ENCODE assay signal across 11 cellular contexts in the genomic region with DNA sequence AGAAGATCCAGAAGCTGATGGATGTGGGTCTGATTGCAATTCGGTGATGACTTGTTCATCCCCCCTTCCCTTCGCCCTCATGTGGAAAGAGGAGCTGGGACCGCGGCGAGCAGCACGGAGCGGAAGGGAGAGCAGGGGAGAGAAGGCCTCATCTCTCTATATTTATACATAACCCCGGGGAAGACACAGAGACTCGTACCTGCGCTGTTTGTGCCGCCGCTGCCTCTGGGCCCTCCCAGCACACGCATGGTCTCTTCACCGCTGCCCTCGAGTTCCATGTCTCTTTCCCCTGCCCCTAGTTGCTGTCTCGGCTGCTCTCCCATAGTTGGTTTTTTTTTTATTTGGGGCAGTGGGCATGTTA. TPM values are rescaled to one million over a fixed set of nuclear protein-coding genes. Genes with fewer than 3 reads are reported as not detected.
DNase-seq lines count a peak whose midpoint lies in the region; ATAC-seq, FAIRE-seq and TF ChIP-seq lines count a peak whose summit lies in the region.
"Had no signal": no experiment of that assay in that cellular context is flagged by ENCODE, and none has a peak within 500 bp of the region (broad histone marks: within the 10 kb centered on the region; RNA-seq: fewer than 3 reads in every experiment).

No MANE protein-coding gene starts in this region.

- H3K4me3 ChIP-seq in CD8-positive, alpha-beta T cell (ENCODE audit: low read depth, low read length): no peak overlapping the region
- H3K4me3 ChIP-seq in HEK293 (ENCODE audit: low read depth, low read length) (no peak overlapping the region), GM12878 (no peak overlapping the region), neural progenitor cell (no peak overlapping the region)
- H3K4me3 ChIP-seq: cardiac muscle cell, thoracic aorta had no signal

- H3K79me2 ChIP-seq in GM12878 (ENCODE audit: control insufficient read depth, insufficient read depth, low read length): peaks cover 37% of the 10 kb centered on the region
- H3K79me2 ChIP-seq in neural progenitor cell (ENCODE audit: low read depth): no peaks in the 10 kb centered on the region

- no peaks in the 10 kb centered on the region for H3K9me3 ChIP-seq in CD8-positive, alpha-beta T cell (ENCODE audit: low read length)
- H3K9me3 ChIP-seq in HEK293 (ENCODE audit: control insufficient read depth, insufficient read depth, low read depth, low read length) (no peaks in the 10 kb centered on the region), GM12878 (replicated peaks; ENCODE audit: control insufficient read depth, insufficient read depth, low read length) (no peaks in the 10 kb centered on the region), neural progenitor cell (ENCODE audit: low read depth) (no peaks in the 10 kb centered on the region)
- H3K9me3 ChIP-seq: thoracic aorta had no signal

- H3K27ac Mint-ChIP-seq in CD8-positive, alpha-beta T cell: peak overlapping the region; percentile 75
- H3K27ac Mint-ChIP-seq in neural progenitor cell: no peak overlapping the region

- TF ChIP-seq EP300 in GM12878 (IDR thresholded peaks at IDR 0.05; ENCODE audit: borderline replicate concordance in 1 of 2, control insufficient read depth in 1 of 2, low read depth in 2 of 2, low read length in 2 of 2): no peak

- no peak overlapping the region for H3K27ac ChIP-seq in CD8-positive, alpha-beta T cell (ENCODE audit: low read depth, low read length)
- H3K27ac ChIP-seq in HEK293 (ENCODE audit: extremely low read depth, low read depth, low read length) (peak overlapping the region; percentile 55), GM12878 (ENCODE audit: control insufficient read depth, insufficient read depth) (no peak overlapping the region), neural progenitor cell (peak overlapping the region; percentile 78)
- H3K27ac ChIP-seq: epithelial cell of prostate, thoracic aorta had no signal

- peaks cover 29% of the 10 kb centered on the region for H3K4me1 ChIP-seq in CD8-positive, alpha-beta T cell (ENCODE audit: insufficient read depth, low read length)
- H3K4me1 ChIP-seq in HEK293 (ENCODE audit: control insufficient read depth, insufficient read depth, low read length) (0 out of 2 replicates have a peak, but pooled peaks cover 8% of the 10 kb centered on the region), GM12878 (ENCODE audit: control insufficient read depth, insufficient read depth, low read length) (peaks cover 26% of the 10 kb centered on the region), neural progenitor cell (peaks cover 8% of the 10 kb centered on the region)

- SMC1A ChIA-PET in GM12878 (lab: Charles Lee; ENCODE audit: uncharacterized antibody, unreplicated experiment): interaction anchor here (0.6 to 5.5 kb wide), 19 partner anchors 8 to 151 kb away, joined by 3 to 98 read pairs (median 5); partner anchors contain the start of genes CATSPERZ, ESRRA, FKBP2 and NUDT22

- no peaks in the 10 kb centered on the region for H3K9me3 Mint-ChIP-seq in CD8-positive, alpha-beta T cell
- no peaks in the 10 kb centered on the region for H3K9me3 Mint-ChIP-seq in neural progenitor cell

- CTCF ChIA-PET in CD8-positive, alpha-beta T cell (lab: Charles Lee): interaction anchor here (1.0 to 14.1 kb wide), 29 partner anchors 8 to 154 kb away, joined by 3 to 276 read pairs (median 7); partner anchors contain the start of genes CATSPERZ, DNAJC4, ESRRA and FKBP2
- CTCF ChIA-PET in HEK293 (lab: Yijun Ruan, JAX): interaction anchor here (0.6 to 4.7 kb wide), 29 partner anchors 8 to 449 kb away, joined by 3 to 78 read pairs (median 5); partner anchors contain the start of genes BAD, CATSPERZ, FKBP2 and NUDT22
- CTCF ChIA-PET in GM12878 (lab: Yijun Ruan, JAX): interaction anchor here (0.6 to 9.7 kb wide), 25 partner anchors 9 to 367 kb away, joined by 3 to 238 read pairs (median 5); partner anchors contain the start of genes BAD, CATSPERZ, DNAJC4 and ESRRA

- FAIRE-seq in GM12878 (lab: Jason Lieb, UNC): no peak
- FAIRE-seq: small intestine had no signal

- in situ Hi-C loops in GM12878 (cut with MboI): loop anchor here (5.0 kb wide), 1 partner anchor 98 kb away; the partner anchor contains the start of gene CATSPERZ

- H3K27me3 ChIP-seq in CD8-positive, alpha-beta T cell (ENCODE audit: insufficient read depth, low read length): no peaks in the 10 kb centered on the region
- H3K27me3 ChIP-seq in GM12878 (replicated peaks in 1 of 2; ENCODE audit: control insufficient read depth in 2 of 2, insufficient read depth in 2 of 2, low read length in 1 of 2) (no peaks in the 10 kb centered on the region), neural progenitor cell (no peaks in the 10 kb centered on the region)
- H3K27me3 ChIP-seq: cardiac muscle cell had no signal

- H3K4me2 ChIP-seq in GM12878 (ENCODE audit: control insufficient read depth, insufficient read depth): no peak overlapping the region
- H3K4me2 ChIP-seq in neural progenitor cell: no peak overlapping the region

- POLR2A ChIA-PET in CD8-positive, alpha-beta T cell (lab: Charles Lee): interaction anchor here (1.1 to 8.7 kb wide), 11 partner anchors 12 to 113 kb away, joined by 3 to 96 read pairs (median 15); partner anchors contain the start of genes CATSPERZ, ESRRA, FKBP2 and NUDT22
- POLR2A ChIA-PET in HEK293 (lab: Yijun Ruan, JAX) (interaction anchor here (0.6 to 4.7 kb wide), 19 partner anchors 8 to 916 kb away, joined by 3 to 32 read pairs (median 5); partner anchors contain the start of genes BAD, ESRRA, FKBP2 and NUDT22), GM12878 (lab: Charles Lee) (interaction anchor here (0.6 to 5.8 kb wide), 12 partner anchors 12 to 113 kb away, joined by 3 to 85 read pairs (median 23); partner anchors contain the start of genes CATSPERZ, ESRRA, FKBP2 and NUDT22)

- H3K9ac ChIP-seq in GM12878 (ENCODE audit: control insufficient read depth, insufficient read depth, low read length): no peak overlapping the region
- H3K9ac ChIP-seq in neural progenitor cell: no peak overlapping the region

- peaks cover 40% of the 10 kb centered on the region for H3F3A ChIP-seq in neural progenitor cell (ENCODE audit: low read depth)

- DNase-seq in CD8-positive, alpha-beta T cell: no peak
- DNase-seq in GM12878 (ENCODE audit: low read depth, low spot score) (no peak), neural progenitor cell (ENCODE audit: low spot score) (no peak), activated gamma-delta T cell (lab: John Stamatoyannopoulos, UW) (no peak), NAMALWA (ENCODE audit: low spot score) (no peak), HuH-7.5 (ENCODE audit: low spot score) (no peak)

- intact Hi-C loops in CD8-positive, alpha-beta T cell (cut with DNase I, micrococcal nuclease): loop anchor here (1.0 to 10.0 kb wide), 10 partner anchors 18 to 449 kb away; partner anchors contain the start of genes PLCB3 (in 2 of the 2), DNAJC4 (in 1 of the 2), FKBP2 (in 1 of the 2) and RPS6KA4 (in 1 of the 2)
- intact Hi-C loops in GM12878 (cut with micrococcal nuclease; ENCODE audit: unreplicated experiment): loop anchor here (1.0 to 2.0 kb wide), 3 partner anchors 17 to 100 kb away; partner anchors contain the start of genes FKBP2 and STIP1

- no peak for ATAC-seq in CD8-positive, alpha-beta T cell
- no peak for ATAC-seq in GM12878

- peaks cover 40% of the 10 kb centered on the region for H3K36me3 ChIP-seq in CD8-positive, alpha-beta T cell (ENCODE audit: insufficient read depth, low read length)
- H3K36me3 ChIP-seq in HEK293 (ENCODE audit: control insufficient read depth in 2 of 2, insufficient read depth in 1 of 2, low read length in 2 of 2) (peaks cover 8 to 76% of the 10 kb centered on the region in 2 experiments; a peak in 2 of 3 replicates), GM12878 (ENCODE audit: control insufficient read depth in 2 of 2, insufficient read depth in 2 of 2, low read length in 1 of 2) (peaks cover 31 to 33% of the 10 kb centered on the region in 2 experiments), neural progenitor cell (no peaks in the 10 kb centered on the region)

- BruUV-seq in GM12878 (replicated peaks; lab: Mats Ljungman, UMichigan): TSS peak; percentile 28

- H4K20me1 ChIP-seq in GM12878 (ENCODE audit: control insufficient read depth, insufficient read depth) (no peaks in the 10 kb centered on the region), neural progenitor cell (ENCODE audit: low read depth) (peaks cover 52% of the 10 kb centered on the region)

- H2AFZ ChIP-seq in GM12878 (ENCODE audit: control insufficient read depth, low read depth, low read length) (no peak overlapping the region), neural progenitor cell (replicated peaks) (no peak overlapping the region)

- WGBS in GM12878 (ENCODE audit: insufficient coverage, insufficient replicate concordance, low lambda C conversion rate, missing lambda C conversion rate): 86% methylated on average over 16 of the region's 16 CpGs

- H3K4me3 Mint-ChIP-seq in CD8-positive, alpha-beta T cell: no peak overlapping the region
- peak overlapping the region; percentile 46 for H3K4me3 Mint-ChIP-seq in neural progenitor cell

- peaks cover 64% of the 10 kb centered on the region for H3K36me3 Mint-ChIP-seq in CD8-positive, alpha-beta T cell
- peaks cover 34% of the 10 kb centered on the region for H3K36me3 Mint-ChIP-seq in neural progenitor cell

- H3K4me1 Mint-ChIP-seq in CD8-positive, alpha-beta T cell (ENCODE audit: low read depth): peaks cover 35% of the 10 kb centered on the region
- peaks cover 13% of the 10 kb centered on the region for H3K4me1 Mint-ChIP-seq in neural progenitor cell

- TF ChIP-seq RAD21 in GM12878 (IDR thresholded peaks at IDR 0.05; ENCODE audit: insufficient read depth, low read depth, low read length): no peak

- H3K27me3 Mint-ChIP-seq in CD8-positive, alpha-beta T cell (ENCODE audit: low read depth): no peaks in the 10 kb centered on the region
- H3K27me3 Mint-ChIP-seq in neural progenitor cell (ENCODE audit: insufficient read depth, low read depth): peaks cover 4% of the 10 kb centered on the region

- no peak for TF ChIP-seq CTCF in CD8-positive, alpha-beta T cell (IDR thresholded peaks at IDR 0.05)
- no peak for TF ChIP-seq CTCF in HEK293 (tag by site-specific recombination; IDR thresholded peaks at IDR 0.05)
- no peak for TF ChIP-seq CTCF in GM12878 (IDR thresholded peaks at IDR 0.05 in 2 of 3, conservative IDR thresholded peaks at IDR 0.05 in 1 of 3; ENCODE audit: control insufficient read depth in 2 of 3, extremely low read depth in 1 of 3, insufficient read depth in 1 of 3, low read depth in 3 of 3, low read length in 3 of 3)
- TF ChIP-seq CTCF in neural progenitor cell (IDR thresholded peaks at IDR 0.05): no peak

- TF ChIP-seq POLR2A in GM12878 (IDR thresholded peaks at IDR 0.05; ENCODE audit: low read depth, low read length): no peak

- RAD21 ChIA-PET in GM12878 (lab: Charles Lee; ENCODE audit: unreplicated experiment): interaction anchor here (1.0 to 6.6 kb wide), 18 partner anchors 10 to 156 kb away, joined by 3 to 125 read pairs (median 8); partner anchors contain the start of genes BAD, CATSPERZ, DNAJC4 and ESRRA

RNA-seq across cellular contexts. Expression of gene FERMT3, which starts 2.5 kb away (rescaled TPM):
- 10 to 100 TPM; 54.1 to 63.4 TPM for total RNA-seq in CD8-positive, alpha-beta T cell
- total RNA-seq in GM12878 (2013; cell fraction: nucleolus; rRNA removed): 61.4 and 74.8 TPM in 2 replicates
- total RNA-seq in GM12878 (2014; rRNA removed) (122 and 145 TPM in 2 replicates), GM12878 (2014; rRNA removed; fragmentation: Illumina TruSeq; extraction: Trizol) (44.4 and 47.3 TPM in 2 replicates), GM12878 (2021) (192 and 211 TPM in 2 replicates), neural progenitor cell (ENCODE audit: low replicate concordance) (0.31 TPM in 1 of 2 replicates, not detected in the other)
- polyA plus RNA-seq in GM12878 (2011; ENCODE audit: low read depth): 57.0 TPM
- polyA plus RNA-seq in GM12878 (2011; rRNA removed) (24.2 and 86.8 TPM in 2 replicates), GM12878 (2014; fragmentation: Illumina TruSeq; extraction: Trizol) (6.8 and 49.0 TPM in 2 replicates), GM12878 (2014; fragmentation: Nextera tagmentation; extraction: Ambion mirVana) (1 to 10 TPM; 2.0 to 9.2 TPM), GM12878 (2014; rRNA removed) (141 and 191 TPM in 2 replicates), GM12878 (2016; fragmentation: Nextera tagmentation; extraction: Ambion mirVana) (100 to 1,000 TPM; 198 to 207 TPM)
- polyA plus RNA-seq in GM12878 (2011; cell fraction: cytosol; rRNA removed): 97.0 and 110 TPM in 2 replicates
- 329 and 373 TPM in 2 replicates for polyA plus RNA-seq in GM12878 (2011; cell fraction: nucleus; rRNA removed)
- polyA plus RNA-seq in GM12878 (2012): 92.1 and 115 TPM in 2 replicates
- polyA minus RNA-seq in GM12878 (2011; rRNA and poly(A)+ RNA removed): 40.8 and 53.4 TPM in 2 replicates
- polyA minus RNA-seq in GM12878 (2011; cell fraction: cytosol; rRNA and poly(A)+ RNA removed): 38.1 and 44.0 TPM in 2 replicates
- 37.7 and 55.4 TPM in 2 replicates for polyA minus RNA-seq in GM12878 (2011; cell fraction: nucleus; rRNA and poly(A)+ RNA removed)

RNA-seq across cellular contexts. Expression of gene STIP1, which starts 18.1 kb away (rescaled TPM):
- 10 to 100 TPM; 37.0 to 37.7 TPM for total RNA-seq in CD8-positive, alpha-beta T cell
- total RNA-seq in GM12878 (2013; cell fraction: nucleolus; rRNA removed): 99.1 and 123 TPM in 2 replicates
- total RNA-seq in GM12878 (2014; rRNA removed) (173 and 183 TPM in 2 replicates), GM12878 (2014; rRNA removed; fragmentation: Illumina TruSeq; extraction: Trizol) (167 and 186 TPM in 2 replicates), GM12878 (2021) (185 and 196 TPM in 2 replicates), neural progenitor cell (ENCODE audit: low replicate concordance) (252 and 254 TPM in 2 replicates)
- polyA plus RNA-seq in GM12878 (2011; ENCODE audit: low read depth): 78.6 TPM
- polyA plus RNA-seq in GM12878 (2011; rRNA removed) (152 and 216 TPM in 2 replicates), GM12878 (2014; fragmentation: Illumina TruSeq; extraction: Trizol) (205 and 213 TPM in 2 replicates), GM12878 (2014; fragmentation: Nextera tagmentation; extraction: Ambion mirVana) (10 to 100 TPM; 25.2 to 31.5 TPM), GM12878 (2014; rRNA removed) (176 and 193 TPM in 2 replicates), GM12878 (2016; fragmentation: Nextera tagmentation; extraction: Ambion mirVana) (100 to 1,000 TPM; 274 to 291 TPM)
- polyA plus RNA-seq in GM12878 (2011; cell fraction: cytosol; rRNA removed): 152 and 158 TPM in 2 replicates
- polyA plus RNA-seq in GM12878 (2011; cell fraction: nucleus; rRNA removed): 128 and 194 TPM in 2 replicates
- polyA plus RNA-seq in GM12878 (2012): 83.8 and 88.3 TPM in 2 replicates
- polyA minus RNA-seq in GM12878 (2011; rRNA and poly(A)+ RNA removed): 164 and 250 TPM in 2 replicates
- 80.9 and 104 TPM in 2 replicates for polyA minus RNA-seq in GM12878 (2011; cell fraction: cytosol; rRNA and poly(A)+ RNA removed)
- 66.7 and 118 TPM in 2 replicates for polyA minus RNA-seq in GM12878 (2011; cell fraction: nucleus; rRNA and poly(A)+ RNA removed)

RNA-seq across cellular contexts. Expression of gene TRPT1, which starts 21.9 kb away (rescaled TPM):
- total RNA-seq in CD8-positive, alpha-beta T cell: 10 to 100 TPM; 12.3 to 14.3 TPM
- total RNA-seq in GM12878 (2013; cell fraction: nucleolus; rRNA removed): 29.8 and 33.1 TPM in 2 replicates
- total RNA-seq in GM12878 (2014; rRNA removed) (39.0 and 43.1 TPM in 2 replicates), GM12878 (2014; rRNA removed; fragmentation: Illumina TruSeq; extraction: Trizol) (17.8 and 19.9 TPM in 2 replicates), GM12878 (2021) (37.7 and 39.2 TPM in 2 replicates), neural progenitor cell (ENCODE audit: low replicate concordance) (17.5 and 63.4 TPM in 2 replicates)
- 51.7 TPM for polyA plus RNA-seq in GM12878 (2011; ENCODE audit: low read depth)
- polyA plus RNA-seq in GM12878 (2011; rRNA removed) (12.1 and 23.8 TPM in 2 replicates), GM12878 (2014; fragmentation: Illumina TruSeq; extraction: Trizol) (13.0 and 14.3 TPM in 2 replicates), GM12878 (2014; fragmentation: Nextera tagmentation; extraction: Ambion mirVana) (10 to 100 TPM in 1 of 2 experiments, 1 to 10 TPM in 1; 7.1 to 21.3 TPM), GM12878 (2014; rRNA removed) (42.0 and 43.7 TPM in 2 replicates), GM12878 (2016; fragmentation: Nextera tagmentation; extraction: Ambion mirVana) (10 to 100 TPM; 49.9 to 63.0 TPM)
- polyA plus RNA-seq in GM12878 (2011; cell fraction: cytosol; rRNA removed): 46.6 and 51.8 TPM in 2 replicates
- 127 and 150 TPM in 2 replicates for polyA plus RNA-seq in GM12878 (2011; cell fraction: nucleus; rRNA removed)
- polyA plus RNA-seq in GM12878 (2012): 58.6 and 62.0 TPM in 2 replicates
- 17.3 and 43.3 TPM in 2 replicates for polyA minus RNA-seq in GM12878 (2011; rRNA and poly(A)+ RNA removed)
- polyA minus RNA-seq in GM12878 (2011; cell fraction: cytosol; rRNA and poly(A)+ RNA removed): 11.9 and 17.4 TPM in 2 replicates
- 21.6 and 24.4 TPM in 2 replicates for polyA minus RNA-seq in GM12878 (2011; cell fraction: nucleus; rRNA and poly(A)+ RNA removed)

RNA-seq across cellular contexts. Expression of gene NUDT22, which starts 22.0 kb away (rescaled TPM):
- 10 to 100 TPM; 20.1 to 23.6 TPM for total RNA-seq in CD8-positive, alpha-beta T cell
- total RNA-seq in GM12878 (2013; cell fraction: nucleolus; rRNA removed): 102 and 104 TPM in 2 replicates
- total RNA-seq in GM12878 (2014; rRNA removed) (102 and 115 TPM in 2 replicates), GM12878 (2014; rRNA removed; fragmentation: Illumina TruSeq; extraction: Trizol) (31.0 and 37.7 TPM in 2 replicates), GM12878 (2021) (87.7 and 91.0 TPM in 2 replicates), neural progenitor cell (ENCODE audit: low replicate concordance) (23.5 and 28.8 TPM in 2 replicates)
- polyA plus RNA-seq in GM12878 (2011; ENCODE audit: low read depth): 12.2 TPM
- polyA plus RNA-seq in GM12878 (2011; rRNA removed) (21.2 and 38.5 TPM in 2 replicates), GM12878 (2014; fragmentation: Illumina TruSeq; extraction: Trizol) (6.0 and 17.0 TPM in 2 replicates), GM12878 (2014; fragmentation: Nextera tagmentation; extraction: Ambion mirVana) (10 to 100 TPM in 1 of 2 experiments, 1 to 10 TPM in 1; 6.7 to 20.9 TPM), GM12878 (2014; rRNA removed) (94.4 and 118 TPM in 2 replicates), GM12878 (2016; fragmentation: Nextera tagmentation; extraction: Ambion mirVana) (10 to 100 TPM; 95.8 to 99.2 TPM)
- 53.8 and 85.1 TPM in 2 replicates for polyA plus RNA-seq in GM12878 (2011; cell fraction: cytosol; rRNA removed)
- polyA plus RNA-seq in GM12878 (2011; cell fraction: nucleus; rRNA removed): 263 and 319 TPM in 2 replicates
- polyA plus RNA-seq in GM12878 (2012): 55.3 and 55.6 TPM in 2 replicates
- polyA minus RNA-seq in GM12878 (2011; rRNA and poly(A)+ RNA removed): 22.2 and 53.0 TPM in 2 replicates
- polyA minus RNA-seq in GM12878 (2011; cell fraction: cytosol; rRNA and poly(A)+ RNA removed): 34.4 and 40.9 TPM in 2 replicates
- polyA minus RNA-seq in GM12878 (2011; cell fraction: nucleus; rRNA and poly(A)+ RNA removed): 84.9 and 120 TPM in 2 replicates

RNA-seq across cellular contexts. Expression of gene DNAJC4, which starts 26.3 kb away (rescaled TPM):
- 10 to 100 TPM; 33.2 to 36.3 TPM for total RNA-seq in CD8-positive, alpha-beta T cell
- 16.4 and 16.5 TPM in 2 replicates for total RNA-seq in GM12878 (2013; cell fraction: nucleolus; rRNA removed)
- 19.8 and 26.1 TPM in 2 replicates for total RNA-seq in GM12878 (2014; rRNA removed)
- 19.3 and 22.5 TPM in 2 replicates for total RNA-seq in GM12878 (2014; rRNA removed; fragmentation: Illumina TruSeq; extraction: Trizol)
- total RNA-seq in GM12878 (2021): 33.7 and 36.4 TPM in 2 replicates
- 16.0 TPM for polyA plus RNA-seq in GM12878 (2011; ENCODE audit: low read depth)
- 22.4 and 33.9 TPM in 2 replicates for polyA plus RNA-seq in GM12878 (2011; rRNA removed)
- 25.4 and 48.0 TPM in 2 replicates for polyA plus RNA-seq in GM12878 (2011; cell fraction: cytosol; rRNA removed)
- polyA plus RNA-seq in GM12878 (2011; cell fraction: nucleus; rRNA removed): 273 and 301 TPM in 2 replicates
- 47.6 and 50.2 TPM in 2 replicates for polyA plus RNA-seq in GM12878 (2012)
- 12.0 and 27.8 TPM in 2 replicates for polyA plus RNA-seq in GM12878 (2014; fragmentation: Illumina TruSeq; extraction: Trizol)
- polyA plus RNA-seq in GM12878 (2014; fragmentation: Nextera tagmentation; extraction: Ambion mirVana): 1 to 10 TPM; 3.7 to 9.7 TPM
- 64.9 and 70.6 TPM in 2 replicates for polyA plus RNA-seq in GM12878 (2014; rRNA removed)
- 10 to 100 TPM; 32.4 to 35.0 TPM for polyA plus RNA-seq in GM12878 (2016; fragmentation: Nextera tagmentation; extraction: Ambion mirVana)
- polyA minus RNA-seq in GM12878 (2011; rRNA and poly(A)+ RNA removed): 9.1 and 19.6 TPM in 2 replicates
- 8.3 and 11.1 TPM in 2 replicates for polyA minus RNA-seq in GM12878 (2011; cell fraction: cytosol; rRNA and poly(A)+ RNA removed)
- polyA minus RNA-seq in GM12878 (2011; cell fraction: nucleus; rRNA and poly(A)+ RNA removed): 16.4 and 23.9 TPM in 2 replicates
- 3.9 and 18.1 TPM in 2 replicates for total RNA-seq in neural progenitor cell (ENCODE audit: low replicate concordance)

Comparison
In these comparisons a context has a peak if more than half of its experiments do, and no peak if none do; other contexts are left out.
1. H3K27ac ChIP-seq: peak in HEK293 (single experiment) and neural progenitor cell (single experiment); none in CD8-positive, alpha-beta T cell (single experiment) and GM12878 (single experiment).
2. RNA of gene FERMT3, which starts 2.5 kb away (total RNA-seq): 44.4 to 211 TPM in GM12878 and 54.1 to 63.4 TPM in CD8-positive, alpha-beta T cell; 0.31 TPM in neural progenitor cell; every median in the first group is over 10 times any median in the second.